ENCODE assay signal across 13 cellular contexts in genomic region chr5:138981606-138982005, GRCh38.
DNase-seq lines count a peak whose midpoint lies in the region; ATAC-seq and TF ChIP-seq lines count a peak whose summit lies in the region.
"Had no signal": no experiment of that assay in that cellular context is flagged by ENCODE, and none has a peak within 500 bp of the region (broad histone marks: within the 10 kb centered on the region; RNA-seq: fewer than 3 reads in every experiment).

No MANE protein-coding gene starts in this region.

- POLR2A ChIA-PET in activated CD4-positive, alpha-beta T cell treated with anti-CD3 and anti-CD28 coated beads for 36 hours (lab: Charles Lee): no interaction called here
- POLR2A ChIA-PET in T-cell (lab: Charles Lee): interaction anchor here in 1 of 2 donors (1.1 kb wide), 1 partner anchor 10 kb away, joined by 5 read pairs; no protein-coding TSS in a partner anchor

- peak; percentile 49 for ATAC-seq in activated CD4-positive, alpha-beta T cell treated with anti-CD3 and anti-CD28 coated beads for 36 hours
- ATAC-seq in T-cell (replicated peaks in 1 of 4) (peak; percentile 32 to 76 (median 72)), GM19324 (IDR thresholded peaks at IDR 0.05; ENCODE audit: low FRiP score, unreplicated experiment) (no peak)

- H3K4me3 ChIP-seq in dorsolateral prefrontal cortex: no peak overlapping the region
- H3K4me3 ChIP-seq: ovary had no signal

- peaks cover 33% of the 10 kb centered on the region for H3K4me1 Mint-ChIP-seq in activated CD4-positive, alpha-beta T cell treated with anti-CD3 and anti-CD28 coated beads for 36 hours
- peaks cover 34 to 42% (median 39%) of the 10 kb centered on the region in 3 donors for H3K4me1 Mint-ChIP-seq in T-cell

- H3K27ac Mint-ChIP-seq in activated CD4-positive, alpha-beta T cell treated with anti-CD3 and anti-CD28 coated beads for 36 hours: no peak overlapping the region
- no peak overlapping the region for H3K27ac Mint-ChIP-seq in T-cell

- H3K36me3 Mint-ChIP-seq in activated CD4-positive, alpha-beta T cell treated with anti-CD3 and anti-CD28 coated beads for 36 hours (ENCODE audit: low read depth): no peaks in the 10 kb centered on the region
- peaks cover 5% of the 10 kb centered on the region for H3K36me3 Mint-ChIP-seq in T-cell

- peak; percentile 50 for DNase-seq in activated CD4-positive, alpha-beta T cell treated with anti-CD3 and anti-CD28 coated beads for 36 hours
- DNase-seq in activated CD4-positive, alpha-beta T cell treated with anti-CD3 and anti-CD28 coated beads for 4 hours: no peak
- peak in 20 of 34 experiments; percentile 2 to 32 (median 14) for DNase-seq in T-cell
- DNase-seq in dorsolateral prefrontal cortex: peak in 4 of 10 donors; percentile 48 to 73 (median 60)
- DNase-seq in stimulated activated CD8-positive, alpha-beta memory T cell treated with anti-CD3 and anti-CD28 coated beads, Interleukin-4, amount 100 ng/mL, for 48 hours: peak; percentile 38
- no peak for DNase-seq in mucosa of gallbladder (ENCODE audit: low spot score)
- DNase-seq in activated effector memory CD4-positive, alpha-beta T cell treated with Interleukin-2 at 50 U/mL for 16 hours: no peak
- DNase-seq: GF-D8, kidney, NCI-H510A treated with DMSO at 0.1 percent for 48 hours, ovary, SW 1271 had no signal

- peaks cover 4% of the 10 kb centered on the region for H3K27me3 Mint-ChIP-seq in activated CD4-positive, alpha-beta T cell treated with anti-CD3 and anti-CD28 coated beads for 36 hours
- H3K27me3 Mint-ChIP-seq in T-cell: peaks cover 0 to 6% of the 10 kb centered on the region in 2 donors

- H3K4me3 Mint-ChIP-seq in activated CD4-positive, alpha-beta T cell treated with anti-CD3 and anti-CD28 coated beads for 36 hours: no peak overlapping the region
- peak overlapping the region in 1 of 3 donors; percentile 72 for H3K4me3 Mint-ChIP-seq in T-cell

- intact Hi-C loops in activated CD4-positive, alpha-beta T cell treated with anti-CD3 and anti-CD28 coated beads for 36 hours (cut with DNase I, micrococcal nuclease): loop anchor here in 1 of 2 experiments (5.0 kb wide), 1 partner anchor 166 kb away; no protein-coding TSS in a partner anchor
- intact Hi-C loops in dorsolateral prefrontal cortex (cut with DNase I): no loop called here

- no peaks in the 10 kb centered on the region for H3K27me3 ChIP-seq in dorsolateral prefrontal cortex
- H3K27me3 ChIP-seq: ovary had no signal

- peak overlapping the region in 43 of 59 donors; percentile 2 to 80 (median 49) for H3K27ac ChIP-seq in dorsolateral prefrontal cortex
- H3K27ac ChIP-seq: ovary had no signal

- TF ChIP-seq CTCF in dorsolateral prefrontal cortex (IDR thresholded peaks at IDR 0.05 in 54 of 56, conservative IDR thresholded peaks at IDR 0.05 in 2 of 56; ENCODE audit: low read depth in 1 of 56, partially characterized antibody in 56 of 56): no peak

- CTCF ChIA-PET in activated CD4-positive, alpha-beta T cell treated with anti-CD3 and anti-CD28 coated beads for 36 hours (lab: Charles Lee): no interaction called here
- CTCF ChIA-PET in T-cell (lab: Charles Lee): no interaction called here

- no peaks in the 10 kb centered on the region for H3K9me3 Mint-ChIP-seq in activated CD4-positive, alpha-beta T cell treated with anti-CD3 and anti-CD28 coated beads for 36 hours (ENCODE audit: low read depth)
- H3K9me3 Mint-ChIP-seq in T-cell: no peaks in the 10 kb centered on the region

Comparison
In these comparisons a context has a peak if more than half of its experiments do, and no peak if none do; other contexts are left out.
1. DNase-seq: peak in activated CD4-positive, alpha-beta T cell treated with anti-CD3 and anti-CD28 coated beads for 36 hours (single experiment), T-cell (20 of 34) and stimulated activated CD8-positive, alpha-beta memory T cell treated with anti-CD3 and anti-CD28 coated beads, Interleukin-4, amount 100 ng/mL, for 48 hours (single experiment); none in activated CD4-positive, alpha-beta T cell treated with anti-CD3 and anti-CD28 coated beads for 4 hours (0 of 2), mucosa of gallbladder (single experiment) and activated effector memory CD4-positive, alpha-beta T cell treated with Interleukin-2 at 50 U/mL for 16 hours (single experiment).